27 cellular contexts compared by ENCODE assay signal in the genomic region with DNA sequence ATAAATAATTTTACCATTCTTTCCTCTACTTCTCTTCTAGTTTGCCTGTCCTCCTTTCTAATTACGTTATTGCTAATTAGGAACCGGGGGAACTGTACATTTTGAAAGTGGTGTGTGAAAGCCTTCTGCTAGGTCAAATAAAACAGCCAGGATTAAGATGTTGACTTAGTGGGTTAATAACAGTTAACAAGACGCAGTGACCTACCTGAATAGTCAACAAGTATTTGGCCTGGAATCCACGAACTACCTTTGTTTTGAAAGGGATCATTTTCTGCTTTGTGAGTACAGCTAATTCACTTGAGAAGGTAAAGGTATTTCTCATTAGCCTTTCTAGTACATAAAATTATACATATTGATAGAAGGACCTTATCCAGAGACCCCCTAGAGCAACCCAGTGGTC.
"Had no signal": no experiment of that assay in that cellular context is flagged by ENCODE, and none has a peak within 500 bp of the region (broad histone marks: within the 10 kb centered on the region; RNA-seq: fewer than 3 reads in every experiment).

No MANE protein-coding gene starts in this region.

- ATAC-seq: body of pancreas; heart right ventricle; left lobe of liver; naive thymus-derived CD8-positive, alpha-beta T cell; stimulated activated naive B cell treated with anti-CD40 and anti-IgM and Interleukin-4, amounts not matched to agents 10 μg/mL and 1 μg/mL and 100 μg/mL, for 72 hours had no signal

- DNase-seq: activated CD4-positive, alpha-beta T cell treated with anti-CD3 and anti-CD28 coated beads for 4 hours; activated CD4-positive, alpha-beta T cell treated with anti-CD3 and anti-CD28 coated beads, Interleukin-2, amount 50 U/mL, for 4 hours; activated effector memory CD4-positive, alpha-beta T cell treated with Interleukin-2 at 50 U/mL for 16 hours; activated naive CD4-positive, alpha-beta T cell treated with Interleukin-2 at 50 U/mL for 16 hours; anterior cingulate cortex; body of pancreas; dermis blood vessel endothelial cell; effector CD4-positive, alpha-beta T cell; esophagus squamous epithelium; foreskin melanocyte; heart right ventricle; kidney glomerular epithelial cell; lower lobe of right lung; mesenchymal stem cell; naive thymus-derived CD8-positive, alpha-beta T cell; nucleus accumbens; pancreas; stimulated activated CD4-positive, alpha-beta T cell treated with anti-CD3 and anti-CD28 coated beads, Interleukin-15, amount 100 ng/mL, for 24 hours; stimulated activated CD4-positive, alpha-beta T cell treated with anti-CD3 and anti-CD28 coated beads, Interleukin-2, amount 100 ng/mL, for 24 hours; stimulated activated naive B cell treated with anti-CD40 and anti-IgM and Interleukin-4, amounts not matched to agents 10 μg/mL and 1 μg/mL and 100 μg/mL, for 72 hours; testis had no signal

- H3K9me3 ChIP-seq: body of pancreas, esophagus squamous epithelium, lower lobe of right lung, pancreas, right atrium auricular region, testis, vagina had no signal

- FAIRE-seq: colon, endometrium, pancreas had no signal

- H3K27me3 ChIP-seq: body of pancreas, esophagus squamous epithelium, heart right ventricle, pancreas, right atrium auricular region, testis, vagina had no signal

- H3K27ac ChIP-seq: body of pancreas, epithelial cell of prostate, esophagus squamous epithelium, heart right ventricle, lower lobe of right lung, pancreas, right atrium auricular region, testis, vagina had no signal

- H3K36me3 ChIP-seq: esophagus squamous epithelium, heart right ventricle, lower lobe of right lung, pancreas, right atrium auricular region, vagina had no signal

- H3K4me3 ChIP-seq: body of pancreas, esophagus squamous epithelium, heart right ventricle, lower lobe of right lung, pancreas, right atrium auricular region, testis, vagina had no signal

- H3K4me1 ChIP-seq: body of pancreas, heart right ventricle, lower lobe of right lung, pancreas, right atrium auricular region, testis, vagina had no signal
